14 cellular contexts compared by ENCODE assay signal in genomic region chr2:8524823-8525222, GRCh38.
"Had no signal": no experiment of that assay in that cellular context is flagged by ENCODE, and none has a peak within 500 bp of the region (broad histone marks: within the 10 kb centered on the region; RNA-seq: fewer than 3 reads in every experiment).

No MANE protein-coding gene starts in this region.

- H3K4me3 ChIP-seq: lower lobe of right lung, skin epidermis, suprapubic skin, tibial nerve had no signal

- DNase-seq: activated CD4-positive, alpha-beta T cell treated with anti-CD3 and anti-CD28 coated beads for 36 hours; activated CD4-positive, alpha-beta T cell treated with anti-CD3 and anti-CD28 coated beads, Interleukin-2, amount 50 U/mL, for 4 hours; activated gamma-delta T cell; effector CD4-positive, alpha-beta T cell; foreskin melanocyte; naive thymus-derived CD8-positive, alpha-beta T cell; stimulated activated CD4-positive, alpha-beta T cell treated with anti-CD3 and anti-CD28 coated beads, Interleukin-1b, Interleukin-23, amount 100 ng/mL, for 48 hours; stimulated activated naive CD8-positive, alpha-beta T cell treated with anti-CD3 and anti-CD28 coated beads, Interleukin-15, amount 100 ng/mL, for 72 hours had no signal

- H3K27ac ChIP-seq: suprapubic skin, tibial nerve had no signal

- H3K36me3 ChIP-seq: lower lobe of right lung, pancreas, suprapubic skin, tibial nerve had no signal

- H3K9me3 ChIP-seq: lower lobe of right lung, pancreas, suprapubic skin, tibial nerve had no signal

- ATAC-seq: activated CD4-positive, alpha-beta T cell treated with anti-CD3 and anti-CD28 coated beads for 36 hours; naive thymus-derived CD8-positive, alpha-beta T cell; stimulated activated naive CD8-positive, alpha-beta T cell treated with anti-CD3 and anti-CD28 coated beads, Interleukin-15, amount 100 ng/mL, for 72 hours; T-cell had no signal

- FAIRE-seq: pancreas had no signal

- H3K27me3 ChIP-seq: pancreas, suprapubic skin, tibial nerve had no signal
